17 cellular contexts compared by ENCODE assay signal in genomic region chr22:48942698-48943566, GRCh38.
DNase-seq lines count a peak whose midpoint lies in the region; ATAC-seq and TF ChIP-seq lines count a peak whose summit lies in the region.
"Had no signal": no experiment of that assay in that cellular context is flagged by ENCODE, and none has a peak within 500 bp of the region (broad histone marks: within the 10 kb centered on the region; RNA-seq: fewer than 3 reads in every experiment).

No MANE protein-coding gene starts in this region.

- no peaks in the 10 kb centered on the region for H3K9me3 ChIP-seq in endodermal cell (ENCODE audit: control insufficient read depth, low read length)
- peaks cover 0 to 2% of the 10 kb centered on the region in 2 donors for H3K9me3 ChIP-seq in neuronal stem cell (replicated peaks in 1 of 2; ENCODE audit: control insufficient read depth in 2 of 2, insufficient read depth in 1 of 2, low read depth in 1 of 2, low read length in 2 of 2)
- H3K9me3 ChIP-seq: adrenal gland, psoas muscle, thoracic aorta had no signal

- no peak overlapping the region for H2BK15ac ChIP-seq in neuronal stem cell (ENCODE audit: low read length)

- no peak overlapping the region for H3K27ac Mint-ChIP-seq in activated CD4-positive, alpha-beta memory T cell treated with anti-CD3 and anti-CD28 coated beads, Interleukin-2, amount 10 ng/mL, durations not matched to agents 7 days and 5 days
- no peak overlapping the region for H3K27ac Mint-ChIP-seq in activated CD4-positive, alpha-beta memory T cell treated with anti-CD3 and anti-CD28 coated beads for 36 hours
- H3K27ac Mint-ChIP-seq in endodermal cell: no peak overlapping the region
- no peak overlapping the region for H3K27ac Mint-ChIP-seq in type B pancreatic cell
- H3K27ac Mint-ChIP-seq: activated T-helper 17 cell treated with anti-CD3 and anti-CD28 coated beads, Interleukin-2, amount 50 U/mL, for 72 hours; naive B cell had no signal

- peak overlapping the region; percentile 64 for H2BK12ac ChIP-seq in neuronal stem cell (ENCODE audit: low read length)

- H3K14ac ChIP-seq in neuronal stem cell (ENCODE audit: low read length): no peak overlapping the region

- no peak overlapping the region for H2AFZ ChIP-seq in neuronal stem cell (ENCODE audit: low read length)

- intact Hi-C loops in activated CD4-positive, alpha-beta memory T cell treated with anti-CD3 and anti-CD28 coated beads for 36 hours (cut with micrococcal nuclease): no loop called here
- intact Hi-C loops in left colon (cut with DNase I, micrococcal nuclease): no loop called here

- H3K4me3 Mint-ChIP-seq in activated CD4-positive, alpha-beta memory T cell treated with anti-CD3 and anti-CD28 coated beads, Interleukin-2, amount 10 ng/mL, durations not matched to agents 7 days and 5 days: no peak overlapping the region
- no peak overlapping the region for H3K4me3 Mint-ChIP-seq in activated CD4-positive, alpha-beta memory T cell treated with anti-CD3 and anti-CD28 coated beads for 36 hours
- no peak overlapping the region for H3K4me3 Mint-ChIP-seq in endodermal cell
- no peak overlapping the region for H3K4me3 Mint-ChIP-seq in type B pancreatic cell
- H3K4me3 Mint-ChIP-seq: activated T-helper 17 cell treated with anti-CD3 and anti-CD28 coated beads, Interleukin-2, amount 50 U/mL, for 72 hours; naive B cell had no signal

- no peak overlapping the region for H3K4ac ChIP-seq in neuronal stem cell (ENCODE audit: low read length)

- no peaks in the 10 kb centered on the region for H3K27me3 Mint-ChIP-seq in activated CD4-positive, alpha-beta memory T cell treated with anti-CD3 and anti-CD28 coated beads, Interleukin-2, amount 10 ng/mL, durations not matched to agents 7 days and 5 days
- H3K27me3 Mint-ChIP-seq in activated CD4-positive, alpha-beta memory T cell treated with anti-CD3 and anti-CD28 coated beads for 36 hours: peaks cover 4% of the 10 kb centered on the region
- H3K27me3 Mint-ChIP-seq in endodermal cell (ENCODE audit: insufficient read depth) (no peaks in the 10 kb centered on the region), type B pancreatic cell (peaks cover 6% of the 10 kb centered on the region)
- H3K27me3 Mint-ChIP-seq: naive B cell had no signal

- H3K36me3 ChIP-seq in endodermal cell (ENCODE audit: control insufficient read depth, insufficient read depth, low read length) (no peaks in the 10 kb centered on the region), neuronal stem cell (replicated peaks in 1 of 2; ENCODE audit: control insufficient read depth in 2 of 2, insufficient read depth in 2 of 2, low read length in 2 of 2) (no peaks in the 10 kb centered on the region)
- H3K36me3 ChIP-seq: adrenal gland, cardiac muscle cell, thoracic aorta had no signal

- H3K4me1 ChIP-seq in endodermal cell (ENCODE audit: control insufficient read depth, insufficient read depth, low read length) (no peaks in the 10 kb centered on the region), neuronal stem cell (ENCODE audit: control insufficient read depth in 2 of 2, insufficient read depth in 1 of 2, low read depth in 1 of 2, low read length in 2 of 2) (no peaks in the 10 kb centered on the region)
- H3K4me1 ChIP-seq: adrenal gland, psoas muscle had no signal

- DNase-seq in activated CD4-positive, alpha-beta memory T cell treated with anti-CD3 and anti-CD28 coated beads, Interleukin-2, amount 10 ng/mL, durations not matched to agents 7 days and 5 days: peak; percentile 11
- DNase-seq in activated CD4-positive, alpha-beta memory T cell treated with anti-CD3 and anti-CD28 coated beads for 36 hours: no peak
- peak; percentile 27 for DNase-seq in endodermal cell
- DNase-seq in neuronal stem cell (ENCODE audit: low spot score): no peak
- DNase-seq in type B pancreatic cell (ENCODE audit: extremely low spot score, unreplicated experiment): peak; percentile 47
- no peak for DNase-seq in left colon
- DNase-seq in LoVo (ENCODE audit: low spot score): no peak
- DNase-seq: effector memory CD4-positive, alpha-beta T cell; naive B cell; psoas muscle; T-helper 9 cell had no signal

- H3K27me3 ChIP-seq in endodermal cell (ENCODE audit: control insufficient read depth, insufficient read depth, low read length, poor library complexity, severe bottlenecking) (no peaks in the 10 kb centered on the region), neuronal stem cell (ENCODE audit: control insufficient read depth in 3 of 3, insufficient read depth in 3 of 3, low read depth in 1 of 3, low read length in 3 of 3) (no peaks in the 10 kb centered on the region)
- H3K27me3 ChIP-seq: adrenal gland, cardiac muscle cell had no signal

- CTCF ChIA-PET in activated CD4-positive, alpha-beta memory T cell treated with anti-CD3 and anti-CD28 coated beads, Interleukin-2, amount 10 ng/mL, durations not matched to agents 7 days and 5 days (lab: Charles Lee): no interaction called here
- CTCF ChIA-PET in activated CD4-positive, alpha-beta memory T cell treated with anti-CD3 and anti-CD28 coated beads for 36 hours (lab: Charles Lee): interaction anchor here (1.3 kb wide), 1 partner anchor 362 kb away, joined by 4 read pairs; no protein-coding TSS in a partner anchor

- no peak overlapping the region for H3K27ac ChIP-seq in endodermal cell (ENCODE audit: low read depth, low read length)
- no peak overlapping the region for H3K27ac ChIP-seq in neuronal stem cell (replicated peaks; ENCODE audit: low read length)
- H3K27ac ChIP-seq: 22Rv1, adrenal gland, cardiac muscle cell, psoas muscle, thoracic aorta had no signal

- H2AK5ac ChIP-seq in neuronal stem cell (ENCODE audit: low read depth, low read length): no peak overlapping the region

- no peaks in the 10 kb centered on the region for H3K4me1 Mint-ChIP-seq in activated CD4-positive, alpha-beta memory T cell treated with anti-CD3 and anti-CD28 coated beads, Interleukin-2, amount 10 ng/mL, durations not matched to agents 7 days and 5 days
- no peaks in the 10 kb centered on the region for H3K4me1 Mint-ChIP-seq in activated CD4-positive, alpha-beta memory T cell treated with anti-CD3 and anti-CD28 coated beads for 36 hours (ENCODE audit: low read depth)
- no peaks in the 10 kb centered on the region for H3K4me1 Mint-ChIP-seq in endodermal cell
- no peaks in the 10 kb centered on the region for H3K4me1 Mint-ChIP-seq in type B pancreatic cell (ENCODE audit: unreplicated experiment)
- H3K4me1 Mint-ChIP-seq: activated T-helper 17 cell treated with anti-CD3 and anti-CD28 coated beads, Interleukin-2, amount 50 U/mL, for 72 hours; naive B cell had no signal

- WGBS in endodermal cell (ENCODE audit: insufficient coverage in 1 of 2, insufficient read length in 1 of 2), 2 experiments: 74 to 82% methylated on average over 14 to 21 of the region's 21 CpGs
- no CpG with 5 or more reads among the region's 21 CpGs for WGBS in neuronal stem cell (ENCODE audit: extremely low coverage in 2 of 2, insufficient read length in 2 of 2, insufficient replicate concordance in 1 of 2), 2 donors

- H2BK120ac ChIP-seq in neuronal stem cell (ENCODE audit: low read depth, low read length): no peak overlapping the region

- POLR2A ChIA-PET in activated CD4-positive, alpha-beta memory T cell treated with anti-CD3 and anti-CD28 coated beads, Interleukin-2, amount 10 ng/mL, durations not matched to agents 7 days and 5 days (lab: Charles Lee): no interaction called here
- POLR2A ChIA-PET in activated CD4-positive, alpha-beta memory T cell treated with anti-CD3 and anti-CD28 coated beads for 36 hours (lab: Charles Lee): no interaction called here

- peak overlapping the region; percentile 67 for H3K18ac ChIP-seq in neuronal stem cell (ENCODE audit: low read length)

- H4K91ac ChIP-seq in neuronal stem cell (ENCODE audit: low read depth, low read length, poor library complexity): no peak overlapping the region

- no peaks in the 10 kb centered on the region for H3K36me3 Mint-ChIP-seq in activated CD4-positive, alpha-beta memory T cell treated with anti-CD3 and anti-CD28 coated beads, Interleukin-2, amount 10 ng/mL, durations not matched to agents 7 days and 5 days (ENCODE audit: low read depth)
- no peaks in the 10 kb centered on the region for H3K36me3 Mint-ChIP-seq in activated CD4-positive, alpha-beta memory T cell treated with anti-CD3 and anti-CD28 coated beads for 36 hours
- H3K36me3 Mint-ChIP-seq in endodermal cell (ENCODE audit: low read depth): no peaks in the 10 kb centered on the region
- no peaks in the 10 kb centered on the region for H3K36me3 Mint-ChIP-seq in type B pancreatic cell
- H3K36me3 Mint-ChIP-seq: naive B cell had no signal

- no peaks in the 10 kb centered on the region for H3K9me3 Mint-ChIP-seq in activated CD4-positive, alpha-beta memory T cell treated with anti-CD3 and anti-CD28 coated beads, Interleukin-2, amount 10 ng/mL, durations not matched to agents 7 days and 5 days
- H3K9me3 Mint-ChIP-seq in activated CD4-positive, alpha-beta memory T cell treated with anti-CD3 and anti-CD28 coated beads for 36 hours: no peaks in the 10 kb centered on the region
- H3K9me3 Mint-ChIP-seq in endodermal cell: no peaks in the 10 kb centered on the region
- no peaks in the 10 kb centered on the region for H3K9me3 Mint-ChIP-seq in type B pancreatic cell
- H3K9me3 Mint-ChIP-seq: activated T-helper 17 cell treated with anti-CD3 and anti-CD28 coated beads, Interleukin-2, amount 50 U/mL, for 72 hours; naive B cell had no signal

- H3K23ac ChIP-seq in neuronal stem cell (ENCODE audit: low read depth, low read length, poor library complexity): peak overlapping the region; percentile 32

- H3K9ac ChIP-seq in endodermal cell (ENCODE audit: extremely low read depth, low read length, poor library complexity, severe bottlenecking): no peak overlapping the region
- no peak overlapping the region for H3K9ac ChIP-seq in neuronal stem cell (ENCODE audit: low read depth, low read length, poor library complexity)

- H2BK5ac ChIP-seq in neuronal stem cell (ENCODE audit: low read length): no peak overlapping the region

- no peak for ATAC-seq in left colon
- ATAC-seq in GM19395 (IDR thresholded peaks at IDR 0.05; ENCODE audit: unreplicated experiment): no peak
- ATAC-seq: activated T-helper 17 cell treated with anti-CD3 and anti-CD28 coated beads, Interleukin-2, amount 50 U/mL, for 72 hours; psoas muscle had no signal

- H3K4me2 ChIP-seq in neuronal stem cell (ENCODE audit: insufficient read depth, low read length, poor library complexity, severe bottlenecking): no peak overlapping the region

- no peak for TF ChIP-seq CTCF in endodermal cell (conservative IDR thresholded peaks at IDR 0.05)
- no peak for TF ChIP-seq CTCF in type B pancreatic cell (conservative IDR thresholded peaks at IDR 0.05)

- H3K79me1 ChIP-seq in neuronal stem cell (ENCODE audit: low read depth, low read length): no peaks in the 10 kb centered on the region

- H3K4me3 ChIP-seq in endodermal cell (ENCODE audit: low read length): no peak overlapping the region
- no peak overlapping the region for H3K4me3 ChIP-seq in neuronal stem cell (ENCODE audit: low read length in 2 of 2)
- H3K4me3 ChIP-seq: adrenal gland, cardiac muscle cell, psoas muscle, thoracic aorta had no signal

- no peak overlapping the region for H4K8ac ChIP-seq in neuronal stem cell (ENCODE audit: low read depth, low read length)

Comparison
In these comparisons a context has a peak if more than half of its experiments do, and no peak if none do; other contexts are left out.
1. DNase-seq: peak in activated CD4-positive, alpha-beta memory T cell treated with anti-CD3 and anti-CD28 coated beads, Interleukin-2, amount 10 ng/mL, durations not matched to agents 7 days and 5 days (single experiment), endodermal cell (single experiment) and type B pancreatic cell (single experiment); none in activated CD4-positive, alpha-beta memory T cell treated with anti-CD3 and anti-CD28 coated beads for 36 hours (single experiment), neuronal stem cell (single experiment), left colon (0 of 2) and LoVo (single experiment).